23 cellular contexts compared by ENCODE assay signal in genomic region chrX:74262472-74263209, GRCh38. TPM values are rescaled to one million over a fixed set of nuclear protein-coding genes. Genes with fewer than 3 reads are reported as not detected.
DNase-seq lines count a peak whose midpoint lies in the region; ATAC-seq, FAIRE-seq and TF ChIP-seq lines count a peak whose summit lies in the region.
"Had no signal": no experiment of that assay in that cellular context is flagged by ENCODE, and none has a peak within 500 bp of the region (broad histone marks: within the 10 kb centered on the region; RNA-seq: fewer than 3 reads in every experiment).

No MANE protein-coding gene starts in this region.

- H3K9me3 Mint-ChIP-seq in stimulated activated naive CD8-positive, alpha-beta T cell treated with anti-CD3 and anti-CD28 coated beads, Interleukin-15, Interleukin-2, amounts not matched to agents 100 ng/mL and 50 ng/mL, for 24 hours = no peaks in the 10 kb centered on the region
- peaks cover 0 to 2% of the 10 kb centered on the region in 2 donors for H3K9me3 Mint-ChIP-seq in activated T-cell treated with anti-CD3 and anti-CD28 coated beads, Interleukin-2, amount 50 U/mL, for 72 hours

- DNase-seq in stimulated activated naive CD8-positive, alpha-beta T cell treated with anti-CD3 and anti-CD28 coated beads, Interleukin-15, Interleukin-2, amounts not matched to agents 100 U/mL and 50 U/mL, for 24 hours = no peak
- DNase-seq in bronchial epithelial cell (ENCODE audit: low read depth) = peak; percentile 6
- DNase-seq in NCI-H2081 (lab: John Stamatoyannopoulos, UW) = no peak
- DNase-seq in activated T-cell treated with anti-CD3 and anti-CD28 coated beads, Interleukin-2, amount 50 U/mL, for 72 hours = no peak
- no peak for DNase-seq in left ventricle myocardium inferior
- DNase-seq: COR-L47, DMS 273 treated with DMSO at 0.1 percent for 48 hours, DND-41, H7, KBM-7, NCI-H1417, NCI-H187, NCI-H2227 treated with DMSO at 0.1 percent for 48 hours, NCI-H510A treated with DMSO at 0.1 percent for 48 hours, NCI-H82, PC-9 had no signal

- H3K27ac Mint-ChIP-seq in stimulated activated naive CD8-positive, alpha-beta T cell treated with anti-CD3 and anti-CD28 coated beads, Interleukin-15, Interleukin-2, amounts not matched to agents 100 ng/mL and 50 ng/mL, for 24 hours = peak overlapping the region; percentile 75
- no peak overlapping the region for H3K27ac Mint-ChIP-seq in activated T-cell treated with anti-CD3 and anti-CD28 coated beads, Interleukin-2, amount 50 U/mL, for 72 hours
- H3K27ac Mint-ChIP-seq: B cell had no signal

- H3K27me3 Mint-ChIP-seq in stimulated activated naive CD8-positive, alpha-beta T cell treated with anti-CD3 and anti-CD28 coated beads, Interleukin-15, Interleukin-2, amounts not matched to agents 100 ng/mL and 50 ng/mL, for 24 hours = no peaks in the 10 kb centered on the region
- no peaks in the 10 kb centered on the region for H3K27me3 Mint-ChIP-seq in activated T-cell treated with anti-CD3 and anti-CD28 coated beads, Interleukin-2, amount 50 U/mL, for 72 hours (ENCODE audit: low read depth)
- H3K27me3 Mint-ChIP-seq: B cell had no signal

- no peak for FAIRE-seq in bronchial epithelial cell (lab: Jason Lieb, UNC)
- FAIRE-seq in islet of Langerhans (lab: Jason Lieb, UNC) = peak; percentile 51
- FAIRE-seq: HepG2 had no signal

- H3K4me1 Mint-ChIP-seq in stimulated activated naive CD8-positive, alpha-beta T cell treated with anti-CD3 and anti-CD28 coated beads, Interleukin-15, Interleukin-2, amounts not matched to agents 100 ng/mL and 50 ng/mL, for 24 hours (ENCODE audit: low read depth) = no peaks in the 10 kb centered on the region
- H3K4me1 Mint-ChIP-seq in activated T-cell treated with anti-CD3 and anti-CD28 coated beads, Interleukin-2, amount 50 U/mL, for 72 hours (ENCODE audit: low read depth) = no peaks in the 10 kb centered on the region
- H3K4me1 Mint-ChIP-seq: B cell had no signal

- H3K4me3 Mint-ChIP-seq in stimulated activated naive CD8-positive, alpha-beta T cell treated with anti-CD3 and anti-CD28 coated beads, Interleukin-15, Interleukin-2, amounts not matched to agents 100 ng/mL and 50 ng/mL, for 24 hours = no peak overlapping the region
- no peak overlapping the region for H3K4me3 Mint-ChIP-seq in activated T-cell treated with anti-CD3 and anti-CD28 coated beads, Interleukin-2, amount 50 U/mL, for 72 hours
- H3K4me3 Mint-ChIP-seq: B cell had no signal

- no peaks in the 10 kb centered on the region for H3K27me3 ChIP-seq in bronchial epithelial cell (ENCODE audit: control insufficient read depth, insufficient read depth, low read length)
- H3K27me3 ChIP-seq in left ventricle myocardium inferior (ENCODE audit: low read depth) = no peaks in the 10 kb centered on the region

- H3K4me3 ChIP-seq in bronchial epithelial cell (ENCODE audit: low read depth, low read length) = no peak overlapping the region
- no peak overlapping the region for H3K4me3 ChIP-seq in left ventricle myocardium inferior
- H3K4me3 ChIP-seq: PC-9 had no signal

- TF ChIP-seq CTCF in bronchial epithelial cell (IDR thresholded peaks at IDR 0.05; ENCODE audit: insufficient read depth, low read length, severe bottlenecking) (no peak), left ventricle myocardium inferior (IDR thresholded peaks at IDR 0.05; ENCODE audit: borderline replicate concordance) (no peak)

- peaks cover 35% of the 10 kb centered on the region for H3K36me3 Mint-ChIP-seq in stimulated activated naive CD8-positive, alpha-beta T cell treated with anti-CD3 and anti-CD28 coated beads, Interleukin-15, Interleukin-2, amounts not matched to agents 100 ng/mL and 50 ng/mL, for 24 hours (ENCODE audit: low read depth)
- peaks cover 4 to 10% of the 10 kb centered on the region in 2 donors for H3K36me3 Mint-ChIP-seq in activated T-cell treated with anti-CD3 and anti-CD28 coated beads, Interleukin-2, amount 50 U/mL, for 72 hours (ENCODE audit: insufficient read depth in 2 of 2)

- ATAC-seq in stimulated activated naive CD8-positive, alpha-beta T cell treated with anti-CD3 and anti-CD28 coated beads, Interleukin-15, Interleukin-2, amounts not matched to agents 100 U/mL and 50 U/mL, for 24 hours = no peak
- no peak for ATAC-seq in activated T-cell treated with anti-CD3 and anti-CD28 coated beads, Interleukin-2, amount 50 U/mL, for 72 hours (replicated peaks in 1 of 2)
- no peak for ATAC-seq in HG02610 (IDR thresholded peaks at IDR 0.05; ENCODE audit: unreplicated experiment)
- ATAC-seq: HepG2 had no signal

- no peaks in the 10 kb centered on the region for H3K4me1 ChIP-seq in left ventricle myocardium inferior

- H3K36me3 ChIP-seq in bronchial epithelial cell (ENCODE audit: control insufficient read depth, insufficient read depth, low read length) (no peaks in the 10 kb centered on the region), left ventricle myocardium inferior (peaks cover 21% of the 10 kb centered on the region)

- intact Hi-C loops in left ventricle myocardium inferior (cut with micrococcal nuclease) = no loop called here

- H3K9me3 ChIP-seq in left ventricle myocardium inferior (replicated peaks) = no peaks in the 10 kb centered on the region

- H3K27ac ChIP-seq in left ventricle myocardium inferior (replicated peaks) = no peak overlapping the region
- H3K27ac ChIP-seq: 22Rv1, PC-9 had no signal

RNA-seq across cellular contexts. Expression of gene ZCCHC13, which starts 41.3 kb away (rescaled TPM):
- total RNA-seq in bronchial epithelial cell (not detected in 2 replicates), left ventricle myocardium inferior (not detected)
- not detected for total RNA-seq in activated T-cell treated with anti-CD3 and anti-CD28 coated beads, Interleukin-2, amount 50 U/mL, for 72 hours
- total RNA-seq: B cell, G401, H7, HepG2, PC-9 had no signal
